ENCODE assay signal across 19 cellular contexts in the genomic region with DNA sequence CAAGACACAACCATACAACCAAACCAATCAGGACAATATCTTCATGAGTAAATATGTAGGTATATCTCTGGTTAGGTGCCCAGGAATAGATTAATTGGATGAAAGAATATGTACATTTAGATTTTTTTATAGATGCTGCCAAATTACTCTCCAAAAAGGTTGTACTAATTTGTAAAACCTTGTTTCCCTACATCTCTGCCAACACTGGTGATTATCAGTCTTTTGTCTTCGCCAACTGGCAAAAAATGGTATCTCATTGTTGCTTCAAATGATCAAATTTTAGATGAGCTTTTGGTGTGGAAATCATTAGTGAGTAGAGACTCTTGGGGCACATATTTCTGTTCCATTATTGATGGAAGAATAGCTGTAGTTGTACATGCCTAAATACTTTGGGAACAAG.
DNase-seq lines count a peak whose midpoint lies in the region; ATAC-seq, FAIRE-seq and TF ChIP-seq lines count a peak whose summit lies in the region.
"Had no signal": no experiment of that assay in that cellular context is flagged by ENCODE, and none has a peak within 500 bp of the region (broad histone marks: within the 10 kb centered on the region; RNA-seq: fewer than 3 reads in every experiment).

No MANE protein-coding gene starts in this region.

- H2BK15ac ChIP-seq in IMR-90 (ENCODE audit: low read depth, low read length) = no peak overlapping the region

- no peaks in the 10 kb centered on the region for H3K36me3 Mint-ChIP-seq in MCF 10A (ENCODE audit: insufficient read depth, unreplicated experiment)
- H3K36me3 Mint-ChIP-seq: IgD-negative memory B cell had no signal

- no peak for TF ChIP-seq CTCF in breast epithelium (IDR thresholded peaks at IDR 0.05)
- no peak for TF ChIP-seq CTCF in MCF 10A (IDR thresholded peaks at IDR 0.05; ENCODE audit: unreplicated experiment)
- no peak for TF ChIP-seq CTCF in IMR-90 (conservative IDR thresholded peaks at IDR 0.05; ENCODE audit: low read depth, low read length)
- TF ChIP-seq CTCF in coronary artery (IDR thresholded peaks at IDR 0.05) = no peak
- no peak for TF ChIP-seq CTCF in tibial artery (IDR thresholded peaks at IDR 0.05)

- peaks cover 12% of the 10 kb centered on the region for H3K9me1 ChIP-seq in IMR-90 (ENCODE audit: insufficient read depth, low read length)

- intact Hi-C loops in breast epithelium (cut with DNase I; ENCODE audit: low total_unique reads) = no loop called here
- intact Hi-C loops in MCF 10A (cut with micrococcal nuclease) = no loop called here
- intact Hi-C loops in IMR-90 (cut with micrococcal nuclease) = no loop called here
- intact Hi-C loops in tibial artery (cut with DNase I; ENCODE audit: low total_unique reads) = no loop called here

- H3K4me3 ChIP-seq in breast epithelium (no peak overlapping the region), IMR-90 (ENCODE audit: insufficient read depth, low read depth, low read length) (no peak overlapping the region), coronary artery (no peak overlapping the region), tibial artery (no peak overlapping the region)

- H3K27me3 Mint-ChIP-seq in MCF 10A (ENCODE audit: insufficient read depth, unreplicated experiment) = no peaks in the 10 kb centered on the region
- H3K27me3 Mint-ChIP-seq: IgD-negative memory B cell had no signal

- ATAC-seq in IMR-90 (ENCODE audit: low read depth) = no peak

- no peak overlapping the region for H2AK5ac ChIP-seq in IMR-90 (ENCODE audit: low read depth, low read length)

- no peaks in the 10 kb centered on the region for H3K27me3 ChIP-seq in breast epithelium
- H3K27me3 ChIP-seq in IMR-90 (ENCODE audit: control insufficient read depth, insufficient read depth, low read length) = no peaks in the 10 kb centered on the region
- H3K27me3 ChIP-seq in tibial artery = no peaks in the 10 kb centered on the region
- H3K27me3 ChIP-seq: BE2C had no signal

- TF ChIP-seq POLR2A in breast epithelium (IDR thresholded peaks at IDR 0.05) (no peak), IMR-90 (IDR thresholded peaks at IDR 0.05; ENCODE audit: low read depth, low read length) (no peak)

- peaks cover 8% of the 10 kb centered on the region for H3K9me3 Mint-ChIP-seq in MCF 10A (ENCODE audit: unreplicated experiment)
- H3K9me3 Mint-ChIP-seq: CD4-positive, alpha-beta T cell; H9 had no signal

- DNase-seq in breast epithelium (ENCODE audit: low spot score in 2 of 2) (no peak), MCF 10A (ENCODE audit: unreplicated experiment) (no peak), IMR-90 (no peak), coronary artery (ENCODE audit: low spot score) (no peak), tibial artery (no peak), NCI-H345 treated with DMSO at 0.1 percent for 48 hours (lab: John Stamatoyannopoulos, UW; ENCODE audit: unreplicated experiment) (no peak), RCC 7860 (ENCODE audit: low spot score) (no peak)
- DNase-seq in stimulated activated CD4-positive, alpha-beta T cell treated with anti-CD3 and anti-CD28 coated beads, Interleukin-4, amount 100 ng/mL, for 1 hour = no peak
- DNase-seq: BE2C; C1 segment of cervical spinal cord; Caco-2; CD4-positive, alpha-beta T cell; H9; KG1 had no signal

- H2BK20ac ChIP-seq in IMR-90 (ENCODE audit: low read depth, low read length) = no peak overlapping the region

- no peak overlapping the region for H4K91ac ChIP-seq in IMR-90 (ENCODE audit: insufficient read depth, low read depth, low read length)

- peaks cover 0 to 11% of the 10 kb centered on the region in 2 experiments; a peak in 1 of 4 replicates for H3K79me1 ChIP-seq in IMR-90 (ENCODE audit: low read depth in 1 of 2, low read length in 2 of 2)

- no peak overlapping the region for H4K5ac ChIP-seq in IMR-90 (ENCODE audit: low read depth, low read length)

- H2AK9ac ChIP-seq in IMR-90 (replicated peaks; ENCODE audit: low read depth, low read length, poor library complexity) = no peak overlapping the region

- peak overlapping the region; percentile 55; the same call in 1 of the 2 replicates for H3K14ac ChIP-seq in IMR-90 (replicated peaks; ENCODE audit: low read depth, low read length)

- BruUV-seq in MCF 10A (replicated peaks; lab: Mats Ljungman, UMichigan) = no TSS peak
- no TSS peak for BruUV-seq in IMR-90 (replicated peaks; lab: Mats Ljungman, UMichigan)

- POLR2A ChIA-PET in MCF 10A (lab: Yijun Ruan, JAX) = interaction anchor here (0.6 kb wide), 1 partner anchor 151 kb away, joined by 6 read pairs; no protein-coding TSS in a partner anchor
- POLR2A ChIA-PET in IMR-90 (lab: Charles Lee; ENCODE audit: unreplicated experiment) = no interaction called here

- H3K23ac ChIP-seq in IMR-90 (ENCODE audit: low read depth, low read length) = no peak overlapping the region

- H2BK5ac ChIP-seq in IMR-90 (ENCODE audit: low read depth, low read length, poor library complexity, severe bottlenecking) = no peak overlapping the region

- H2AFZ ChIP-seq in IMR-90 (replicated peaks; ENCODE audit: low read length, poor library complexity) = no peak overlapping the region

- no peak overlapping the region for H4K8ac ChIP-seq in IMR-90 (ENCODE audit: low read depth in 2 of 2, low read length in 2 of 2)

- TF ChIP-seq RAD21 in IMR-90 (IDR thresholded peaks at IDR 0.05; ENCODE audit: low read length) = no peak

- H2BK120ac ChIP-seq in IMR-90 (ENCODE audit: low read depth, low read length) = no peak overlapping the region

- no peak overlapping the region for H3K9ac ChIP-seq in IMR-90 (ENCODE audit: low read depth, low read length)

- 0 out of 2 replicates have a peak overlapping the region, but pooled peaks have one; percentile 16 for H3K18ac ChIP-seq in IMR-90 (ENCODE audit: low read depth, low read length)

- H3K4me1 ChIP-seq in breast epithelium (no peaks in the 10 kb centered on the region), IMR-90 (ENCODE audit: control insufficient read depth, insufficient read depth, low read length) (peaks cover 11% of the 10 kb centered on the region), tibial artery (peaks cover 0 to 79% (median 37%) of the 10 kb centered on the region in 4 donors)
- H3K4me1 ChIP-seq: BE2C had no signal

- no peak for FAIRE-seq in RCC 7860 (lab: Jason Lieb, UNC)
- FAIRE-seq: D721Med, G401.6, GM12891, H1 had no signal

- H3K4me2 ChIP-seq in IMR-90 (ENCODE audit: low read depth, low read length) = no peak overlapping the region

- no peaks in the 10 kb centered on the region for H3K36me3 ChIP-seq in breast epithelium
- H3K36me3 ChIP-seq in IMR-90 (ENCODE audit: control insufficient read depth, insufficient read depth, low read length) = no peaks in the 10 kb centered on the region
- no peaks in the 10 kb centered on the region for H3K36me3 ChIP-seq in tibial artery
- H3K36me3 ChIP-seq: BE2C had no signal

- H3K27ac ChIP-seq in breast epithelium = peak overlapping the region; percentile 68 to 74
- H3K27ac ChIP-seq in IMR-90 (ENCODE audit: insufficient read depth, low read length) = no peak overlapping the region
- H3K27ac ChIP-seq in coronary artery = peak overlapping the region; percentile 4 to 61
- peak overlapping the region; percentile 50 to 65 for H3K27ac ChIP-seq in tibial artery

- no peaks in the 10 kb centered on the region for H3K4me1 Mint-ChIP-seq in MCF 10A (ENCODE audit: insufficient read depth, unreplicated experiment)
- H3K4me1 Mint-ChIP-seq: IgD-negative memory B cell had no signal

- H3K56ac ChIP-seq in IMR-90 (ENCODE audit: extremely low read depth, insufficient read depth, low read length) = no peak overlapping the region

- H3K4ac ChIP-seq in IMR-90 (ENCODE audit: low read depth, low read length) = no peak overlapping the region

- dilution Hi-C loops in IMR-90 (cut with HindIII; ENCODE audit: low sequenced_read_pairs, unreplicated experiment) = no loop called here

- H3K9me3 ChIP-seq in breast epithelium (no peaks in the 10 kb centered on the region), IMR-90 (ENCODE audit: control insufficient read depth, insufficient read depth, low read length) (no peaks in the 10 kb centered on the region), tibial artery (no peaks in the 10 kb centered on the region)
- H3K9me3 ChIP-seq: BE2C, Caco-2 had no signal

- in situ Hi-C loops in IMR-90 (cut with MboI; ENCODE audit: low sequenced_read_pairs) = no loop called here

- no peaks in the 10 kb centered on the region for H4K20me1 ChIP-seq in IMR-90 (ENCODE audit: insufficient read depth, low read length)

- H3K4me3 Mint-ChIP-seq in MCF 10A (ENCODE audit: unreplicated experiment) = no peak overlapping the region
- H3K4me3 Mint-ChIP-seq: CD4-positive, alpha-beta T cell; H9; IgD-negative memory B cell had no signal

- WGBS in IMR-90 (ENCODE audit: extremely low coverage in 2 of 2, insufficient read length in 1 of 2), 2 experiments = no CpG with 5 or more reads among the region's 1 CpG

- no peak overlapping the region for H3K27ac Mint-ChIP-seq in MCF 10A (ENCODE audit: low read depth, unreplicated experiment)
- H3K27ac Mint-ChIP-seq: CD4-positive, alpha-beta T cell; IgD-negative memory B cell had no signal

- CTCF ChIA-PET in MCF 10A (lab: Yijun Ruan, JAX) (interaction anchor here (1.1 kb wide), 1 partner anchor 102 kb away, joined by 3 read pairs; no protein-coding TSS in a partner anchor), IMR-90 (lab: Yijun Ruan, JAX) (interaction anchor here (1.3 kb wide), 1 partner anchor 12 kb away, joined by 3 read pairs; no protein-coding TSS in a partner anchor)

TF ChIP-seq in IMR-90, 13 proteins besides CTCF, POLR2A, EP300 and RAD21:
- TF ChIP-seq, protein P1, sequence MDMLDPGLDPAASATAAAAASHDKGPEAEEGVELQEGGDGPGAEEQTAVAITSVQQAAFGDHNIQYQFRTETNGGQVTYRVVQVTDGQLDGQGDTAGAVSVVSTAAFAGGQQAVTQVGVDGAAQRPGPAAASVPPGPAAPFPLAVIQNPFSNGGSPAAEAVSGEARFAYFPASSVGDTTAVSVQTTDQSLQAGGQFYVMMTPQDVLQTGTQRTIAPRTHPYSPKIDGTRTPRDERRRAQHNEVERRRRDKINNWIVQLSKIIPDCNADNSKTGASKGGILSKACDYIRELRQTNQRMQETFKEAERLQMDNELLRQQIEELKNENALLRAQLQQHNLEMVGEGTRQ (IDR thresholded peaks at IDR 0.05; ENCODE audit: low read depth, low read length) = no peak
- TF ChIP-seq CHD1 (IDR thresholded peaks at IDR 0.05; ENCODE audit: low read depth, low read length) = no peak
- TF ChIP-seq NFE2L2 (IDR thresholded peaks at IDR 0.05; ENCODE audit: low read depth, low read length) = no peak
- TF ChIP-seq RCOR1 (IDR thresholded peaks at IDR 0.05; ENCODE audit: insufficient replicate concordance, low read length) = no peak
- TF ChIP-seq MAZ (IDR thresholded peaks at IDR 0.05; ENCODE audit: borderline replicate concordance, low read depth, low read length) = no peak
- TF ChIP-seq MAFK (IDR thresholded peaks at IDR 0.05; ENCODE audit: low read depth, low read length) = no peak
- no peak for TF ChIP-seq RFX5 (IDR thresholded peaks at IDR 0.05; ENCODE audit: low read depth, low read length)
- TF ChIP-seq SMC3 (IDR thresholded peaks at IDR 0.05; ENCODE audit: low read depth, low read length) = no peak
TF ChIP-seq in IMR-90: peak in this region for 0.
